In the genomic region with DNA sequence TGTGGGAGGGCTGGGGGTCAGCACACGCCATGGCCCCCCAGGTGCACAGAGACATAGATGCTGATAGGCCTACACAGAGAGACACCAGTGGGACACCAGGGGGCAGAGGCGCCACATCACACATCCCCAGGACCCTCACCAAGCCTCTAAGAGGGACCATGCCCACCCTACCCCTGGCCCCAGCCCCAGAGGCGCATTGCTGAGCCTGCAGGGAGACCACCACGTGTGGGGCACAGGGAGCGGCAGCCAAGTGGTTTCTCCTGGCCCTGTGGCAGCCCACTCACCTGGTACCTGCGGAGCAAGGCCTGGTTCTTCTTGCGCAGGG, we compare ENCODE assay signal across 11 cellular contexts. TPM values are rescaled to one million over a fixed set of nuclear protein-coding genes. Genes with fewer than 3 reads are reported as not detected.
DNase-seq lines count a peak whose midpoint lies in the region; ATAC-seq, FAIRE-seq and TF ChIP-seq lines count a peak whose summit lies in the region.
"Had no signal": no experiment of that assay in that cellular context is flagged by ENCODE, and none has a peak within 500 bp of the region (broad histone marks: within the 10 kb centered on the region; RNA-seq: fewer than 3 reads in every experiment).

No MANE protein-coding gene starts in this region.

- TF ChIP-seq RAD21 in Ishikawa (IDR thresholded peaks at IDR 0.05; ENCODE audit: low read depth), result peak; percentile 17; the same call in 1 of the 2 replicates

- H3K4me3 ChIP-seq in bronchial epithelial cell (ENCODE audit: low read depth, low read length) (peak overlapping the region; percentile 39), left lung (peak overlapping the region; percentile 36 to 51), thoracic aorta (peak overlapping the region; percentile 67)

- peaks cover 37 to 81% of the 10 kb centered on the region in 2 donors for H3K4me1 ChIP-seq in left lung
- peaks cover 77 to 98% of the 10 kb centered on the region in 2 donors for H3K4me1 ChIP-seq in thoracic aorta (ENCODE audit: control insufficient read depth in 1 of 2, low read depth in 2 of 2)

- H3K27ac ChIP-seq in left lung (peak overlapping the region; percentile 89 to 96), thoracic aorta (peak overlapping the region; percentile 93 to 99)

- FAIRE-seq in bronchial epithelial cell (lab: Jason Lieb, UNC), result no peak

- H3K27me3 ChIP-seq in bronchial epithelial cell (ENCODE audit: control insufficient read depth, insufficient read depth, low read length) (no peaks in the 10 kb centered on the region), left lung (no peaks in the 10 kb centered on the region), thoracic aorta (replicated peaks; ENCODE audit: insufficient read depth) (no peaks in the 10 kb centered on the region)

- peak; percentile 8 for TF ChIP-seq CTCF in bronchial epithelial cell (IDR thresholded peaks at IDR 0.05; ENCODE audit: insufficient read depth, low read length, severe bottlenecking)
- TF ChIP-seq CTCF in left lung (IDR thresholded peaks at IDR 0.05), result no peak
- TF ChIP-seq CTCF in thoracic aorta (IDR thresholded peaks at IDR 0.05), result no peak
- no peak for TF ChIP-seq CTCF in GM10266 (IDR thresholded peaks at IDR 0.05; ENCODE audit: control insufficient read depth, insufficient read depth, low read depth, missing control alignments)

- no peaks in the 10 kb centered on the region for H3K36me3 ChIP-seq in bronchial epithelial cell (ENCODE audit: control insufficient read depth, insufficient read depth, low read length)
- peaks cover 0 to 7% of the 10 kb centered on the region in 2 donors for H3K36me3 ChIP-seq in left lung
- H3K36me3 ChIP-seq in thoracic aorta, result no peaks in the 10 kb centered on the region

- DNase-seq in bronchial epithelial cell (ENCODE audit: low read depth) (no peak), left lung (no peak), thoracic aorta (ENCODE audit: low spot score) (no peak), hepatic stellate cell (ENCODE audit: low spot score) (no peak), GM10266 (ENCODE audit: extremely low spot score) (no peak), NCI-H1417 (lab: John Stamatoyannopoulos, UW) (no peak), NCI-H69 (lab: John Stamatoyannopoulos, UW) (no peak)
- DNase-seq: activated CD4-positive, alpha-beta T cell treated with anti-CD3 and anti-CD28 coated beads, Interleukin-2, amount 50 U/mL, for 1 hour had no signal

- TF ChIP-seq EP300 in Ishikawa (IDR thresholded peaks at IDR 0.05; ENCODE audit: borderline replicate concordance), result no peak

- no peaks in the 10 kb centered on the region for H3K9me3 ChIP-seq in left lung
- H3K9me3 ChIP-seq in thoracic aorta, result no peaks in the 10 kb centered on the region

- ATAC-seq in left lung (no peak), thoracic aorta (ENCODE audit: insufficient number of reproducible peaks, low FRiP score, low read depth) (no peak)

- intact Hi-C loops in left lung (cut with DNase I), result no loop called here

TF ChIP-seq in Ishikawa, 13 proteins besides CTCF, POLR2A, EP300 and RAD21:
- no peak for TF ChIP-seq TAF1 (IDR thresholded peaks at IDR 0.05; ENCODE audit: low read depth)
- no peak for TF ChIP-seq NFIC (IDR thresholded peaks at IDR 0.05)
- TF ChIP-seq FOXM1 (IDR thresholded peaks at IDR 0.05; ENCODE audit: borderline replicate concordance, low read depth), result no peak
- TF ChIP-seq CREB1 (IDR thresholded peaks at IDR 0.05; ENCODE audit: low read depth), result no peak
- no peak for TF ChIP-seq EGR1 (IDR thresholded peaks at IDR 0.05)
- TF ChIP-seq, protein P1, sequence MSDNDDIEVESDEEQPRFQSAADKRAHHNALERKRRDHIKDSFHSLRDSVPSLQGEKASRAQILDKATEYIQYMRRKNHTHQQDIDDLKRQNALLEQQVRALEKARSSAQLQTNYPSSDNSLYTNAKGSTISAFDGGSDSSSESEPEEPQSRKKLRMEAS (IDR thresholded peaks at IDR 0.05), result no peak
- TF ChIP-seq TCF12 (IDR thresholded peaks at IDR 0.05; ENCODE audit: low read depth), result no peak
- TF ChIP-seq, protein P2, sequence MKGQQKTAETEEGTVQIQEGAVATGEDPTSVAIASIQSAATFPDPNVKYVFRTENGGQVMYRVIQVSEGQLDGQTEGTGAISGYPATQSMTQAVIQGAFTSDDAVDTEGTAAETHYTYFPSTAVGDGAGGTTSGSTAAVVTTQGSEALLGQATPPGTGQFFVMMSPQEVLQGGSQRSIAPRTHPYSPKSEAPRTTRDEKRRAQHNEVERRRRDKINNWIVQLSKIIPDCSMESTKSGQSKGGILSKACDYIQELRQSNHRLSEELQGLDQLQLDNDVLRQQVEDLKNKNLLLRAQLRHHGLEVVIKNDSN (IDR thresholded peaks at IDR 0.05), result no peak
- TF ChIP-seq CEBPB (IDR thresholded peaks at IDR 0.05), result no peak
- no peak for TF ChIP-seq ZBTB7A (IDR thresholded peaks at IDR 0.05; ENCODE audit: low read depth)
TF ChIP-seq in Ishikawa: peak in this region for 0.

RNA-seq across cellular contexts. Expression of a gene that starts 1.2 kb away (rescaled TPM):
- 12.1 and 17.3 TPM in 2 replicates for total RNA-seq in bronchial epithelial cell
- 10 to 100 TPM; 31.7 to 65.4 TPM for total RNA-seq in left lung
- 10 to 100 TPM; 30.1 to 57.1 TPM for total RNA-seq in thoracic aorta

RNA-seq across cellular contexts. Expression of a gene that starts 11.2 kb away (rescaled TPM):
- total RNA-seq in bronchial epithelial cell (not detected in 2 replicates), left lung (not detected), thoracic aorta (not detected)
- total RNA-seq: esophagus mucosa, pulmonary artery endothelial cell had no signal

RNA-seq across cellular contexts. Expression of a gene that starts 16.1 kb away (rescaled TPM):
- total RNA-seq in bronchial epithelial cell (6.3 and 6.8 TPM in 2 replicates), left lung (10 to 100 TPM; 27.1 to 37.1 TPM), thoracic aorta (10 to 100 TPM; 63.8 to 79.2 TPM)

RNA-seq across cellular contexts. Expression of a gene that starts 18.4 kb away (rescaled TPM):
- total RNA-seq in bronchial epithelial cell, result under 0.01 TPM in 1 of 2 replicates, not detected in the other
- 1 to 10 TPM in 1 of 2 donors, under 1 TPM in 1; 0.65 to 2.5 TPM for total RNA-seq in left lung
- total RNA-seq in thoracic aorta, result under 1 TPM; 0.21 to 0.54 TPM

RNA-seq across cellular contexts. Expression of a gene that starts 31.8 kb away (rescaled TPM):
- not detected in 2 replicates for total RNA-seq in bronchial epithelial cell
- total RNA-seq in left lung, result 10 to 100 TPM; 30.8 to 86.4 TPM
- 10 to 100 TPM; 17.7 to 32.4 TPM for total RNA-seq in thoracic aorta
